Comparison of ENCODE assay signal across 8 cellular contexts in the genomic region with DNA sequence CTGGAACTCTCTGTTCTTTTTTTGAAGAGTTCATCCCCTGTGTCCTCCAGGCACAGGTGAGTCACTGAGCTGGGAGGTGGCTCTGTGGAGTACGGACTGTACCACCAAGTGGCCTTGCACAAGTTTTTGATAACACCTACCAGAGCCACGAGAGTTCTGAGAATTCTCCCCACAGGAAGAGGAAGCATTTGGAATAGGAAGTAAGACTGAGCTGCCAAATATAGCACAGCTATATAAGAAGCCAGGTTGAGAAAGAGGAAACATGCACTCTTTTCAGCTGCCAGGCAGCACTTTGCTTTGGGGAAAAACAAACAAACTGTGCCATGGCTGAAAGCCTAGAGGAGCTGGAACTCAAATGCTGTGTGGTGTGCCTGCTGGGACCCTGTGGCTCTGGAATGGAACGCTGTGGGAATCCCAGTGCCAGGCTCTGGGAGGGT.
A peak's percentile ranks its signal among the peaks of the same experiment; 100 is the strongest.
DNase-seq lines count a peak whose midpoint lies in the region; ATAC-seq lines count a peak whose summit lies in the region.

No MANE protein-coding gene starts in this region.

- ATAC-seq in GM19351 (IDR thresholded peaks at IDR 0.05; ENCODE audit: unreplicated experiment), result no peak

- H3K36me3 ChIP-seq in subcutaneous abdominal adipose tissue (ENCODE audit: control insufficient read depth in 5 of 5, insufficient read depth in 5 of 5, low read length in 5 of 5), result no peaks in the 10 kb centered on the region

- H3K9me3 ChIP-seq in subcutaneous abdominal adipose tissue (ENCODE audit: control insufficient read depth in 5 of 5, low read length in 5 of 5), result no peaks in the 10 kb centered on the region

- H3K4me1 ChIP-seq in subcutaneous abdominal adipose tissue (ENCODE audit: control insufficient read depth in 5 of 5, insufficient read depth in 5 of 5, low read length in 5 of 5), result peaks cover 4 to 26% (median 20%) of the 10 kb centered on the region in 5 donors

- DNase-seq in activated CD8-positive, alpha-beta memory T cell treated with anti-CD3 and anti-CD28 coated beads, Interleukin-2, amount 50 U/mL, for 24 hours (ENCODE audit: extremely low read depth), result peak; percentile 14
- DNase-seq in activated CD8-positive, alpha-beta memory T cell treated with anti-CD3 and anti-CD28 coated beads for 24 hours, result no peak
- peak; percentile 65 for DNase-seq in NCI-H345 (lab: John Stamatoyannopoulos, UW)
- peak in 38 of 58 donors; percentile 5 to 62 (median 24) for DNase-seq in anterior cingulate cortex (lab: John Stamatoyannopoulos, UW)
- DNase-seq in islet precursor cell, result peak; percentile 59
- no peak for DNase-seq in NCI-H1694 (lab: John Stamatoyannopoulos, UW)

- H3K4me3 ChIP-seq in subcutaneous abdominal adipose tissue (ENCODE audit: low read depth in 1 of 5, low read length in 5 of 5), result no peak overlapping the region

- H3K27me3 ChIP-seq in subcutaneous abdominal adipose tissue (ENCODE audit: control insufficient read depth in 5 of 5, insufficient read depth in 4 of 5, low read length in 5 of 5), result no peaks in the 10 kb centered on the region

- peak overlapping the region; percentile 4 for H3K27ac ChIP-seq in subcutaneous abdominal adipose tissue (ENCODE audit: low read depth, low read length)

- no peak overlapping the region for H3K9ac ChIP-seq in subcutaneous abdominal adipose tissue (ENCODE audit: low read length in 5 of 5)

Comparison
In these comparisons a context has a peak if more than half of its experiments do, and no peak if none do; other contexts are left out.
1. DNase-seq: peak in activated CD8-positive, alpha-beta memory T cell treated with anti-CD3 and anti-CD28 coated beads, Interleukin-2, amount 50 U/mL, for 24 hours (single experiment), NCI-H345 (single experiment), anterior cingulate cortex (38 of 58) and islet precursor cell (single experiment); none in activated CD8-positive, alpha-beta memory T cell treated with anti-CD3 and anti-CD28 coated beads for 24 hours (single experiment) and NCI-H1694 (single experiment).